8 cellular contexts compared by ENCODE assay signal in the genomic region with DNA sequence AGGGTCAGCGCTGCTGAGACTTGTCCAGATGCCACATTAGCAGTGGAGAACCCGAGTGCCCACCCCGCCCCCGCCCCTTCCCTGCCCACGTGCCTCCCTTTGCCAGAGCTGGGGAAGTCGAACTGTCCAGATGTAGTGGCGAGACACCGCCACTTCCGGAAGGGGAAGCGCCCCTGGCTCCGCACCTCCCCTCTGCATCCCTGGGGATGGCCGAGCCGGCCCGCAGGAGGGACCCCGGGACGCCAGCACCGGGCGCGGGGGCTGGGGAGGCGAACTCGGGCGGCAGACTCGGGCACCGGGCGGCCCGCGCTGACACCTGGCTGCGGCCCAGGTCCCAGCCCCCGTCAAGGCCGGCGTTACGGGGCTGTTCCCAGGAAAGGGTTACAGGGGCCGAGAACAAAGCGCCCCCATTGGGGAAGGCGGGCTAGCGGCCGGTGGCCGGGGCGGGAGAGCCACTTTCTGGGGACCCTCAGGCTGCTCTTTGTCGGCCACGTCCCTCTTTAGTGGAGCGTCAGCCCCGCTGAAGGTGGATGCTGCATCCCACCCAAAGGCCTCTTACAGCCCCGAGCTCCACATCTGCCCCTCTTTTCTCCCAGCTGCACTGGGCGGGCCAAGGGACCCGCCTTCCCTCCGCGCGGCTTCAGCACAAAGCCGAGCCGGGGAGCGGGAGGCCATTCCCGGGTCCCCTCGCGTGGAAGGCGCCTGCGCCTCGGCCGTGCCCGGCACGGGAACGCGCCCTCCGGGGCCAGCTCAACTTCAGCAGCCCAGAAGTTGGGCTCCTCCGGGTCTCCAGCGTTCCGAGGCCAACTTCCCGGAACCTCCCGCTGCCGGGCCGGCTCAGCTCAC. TPM values are rescaled to one million over a fixed set of nuclear protein-coding genes. Genes with fewer than 3 reads are reported as not detected.
A peak's percentile ranks its signal among the peaks of the same experiment; 100 is the strongest.
DNase-seq lines count a peak whose midpoint lies in the region; ATAC-seq and TF ChIP-seq lines count a peak whose summit lies in the region.

No MANE protein-coding gene starts in this region.

- H3K4me1 ChIP-seq in lower lobe of right lung (peaks cover 29% of the 10 kb centered on the region), upper lobe of left lung (peaks cover 26 to 51% (median 29%) of the 10 kb centered on the region in 4 donors)

- no peak for TF ChIP-seq EP300 in upper lobe of left lung (IDR thresholded peaks at IDR 0.05)

- intact Hi-C loops in lower lobe of right lung (cut with DNase I), result no loop called here

- no peaks in the 10 kb centered on the region for H3K36me3 ChIP-seq in lower lobe of right lung
- H3K36me3 ChIP-seq in upper lobe of left lung, result no peaks in the 10 kb centered on the region

- peak overlapping the region; percentile 82 for H3K27ac ChIP-seq in lower lobe of right lung
- H3K27ac ChIP-seq in upper lobe of left lung, result peak overlapping the region; percentile 80 to 90 (median 86)

- peak overlapping the region; percentile 70 for H3K4me3 ChIP-seq in lower lobe of right lung
- H3K4me3 ChIP-seq in upper lobe of left lung, result peak overlapping the region; percentile 39 to 73 (median 65)

- H3K9me3 ChIP-seq in lower lobe of right lung (no peaks in the 10 kb centered on the region), upper lobe of left lung (no peaks in the 10 kb centered on the region)

- no peak for DNase-seq in activated CD4-positive, CD25-positive, alpha-beta regulatory T cell treated with anti-CD3 and anti-CD28 coated beads, Interleukin-2, amount 50 U/mL, for 72 hours
- DNase-seq in NCI-H774 (lab: John Stamatoyannopoulos, UW), result peak; percentile 4
- peak; percentile 31 for DNase-seq in dedifferentiated amniotic fluid mesenchymal stem cell (ENCODE audit: extremely low spot score)
- peak; percentile 61 for DNase-seq in lower lobe of right lung
- DNase-seq in upper lobe of left lung, result peak in 1 of 2 donors; percentile 89
- no peak for DNase-seq in activated CD4-positive, alpha-beta T cell treated with anti-CD3 and anti-CD28 coated beads for 4 hours

- peak; percentile 4 to 8 for ATAC-seq in activated CD4-positive, CD25-positive, alpha-beta regulatory T cell treated with anti-CD3 and anti-CD28 coated beads, Interleukin-2, amount 50 U/mL, for 24 hours
- peak; percentile 28 for ATAC-seq in HG02852 (IDR thresholded peaks at IDR 0.05; ENCODE audit: unreplicated experiment)
- ATAC-seq in lower lobe of right lung, result peak; percentile 4 to 30
- peak in 1 of 2 donors; percentile 55 for ATAC-seq in upper lobe of left lung (ENCODE audit: low FRiP score in 2 of 2)

- no peak for TF ChIP-seq POLR2A in upper lobe of left lung (IDR thresholded peaks at IDR 0.05)

- H3K27me3 ChIP-seq in lower lobe of right lung (ENCODE audit: low read depth), result peaks cover 35% of the 10 kb centered on the region
- H3K27me3 ChIP-seq in upper lobe of left lung, result peaks cover 0 to 18% (median 12%) of the 10 kb centered on the region in 4 donors

- WGBS in upper lobe of left lung, 2 donors, result 2% methylated on average over 35 of the region's 71 CpGs; no CpG with 5 or more reads in 1 of the 2 donors

- TF ChIP-seq CTCF in lower lobe of right lung (IDR thresholded peaks at IDR 0.05) (no peak), upper lobe of left lung (IDR thresholded peaks at IDR 0.05) (no peak)

RNA-seq across cellular contexts. Expression of a gene that starts 1.4 kb away (rescaled TPM):
- total RNA-seq in lower lobe of right lung (90.0 TPM), upper lobe of left lung (100 to 1,000 TPM in 5 of 6 donors, 10 to 100 TPM in 1; 74.4 to 213 (median 154) TPM)

Comparison
In these comparisons a context has a peak if more than half of its experiments do, and no peak if none do; other contexts are left out.
1. DNase-seq: peak in NCI-H774 (single experiment), dedifferentiated amniotic fluid mesenchymal stem cell (single experiment) and lower lobe of right lung (single experiment); none in activated CD4-positive, CD25-positive, alpha-beta regulatory T cell treated with anti-CD3 and anti-CD28 coated beads, Interleukin-2, amount 50 U/mL, for 72 hours (single experiment) and activated CD4-positive, alpha-beta T cell treated with anti-CD3 and anti-CD28 coated beads for 4 hours (0 of 2).